ENCODE assay signal across 2 cellular contexts in the genomic region with DNA sequence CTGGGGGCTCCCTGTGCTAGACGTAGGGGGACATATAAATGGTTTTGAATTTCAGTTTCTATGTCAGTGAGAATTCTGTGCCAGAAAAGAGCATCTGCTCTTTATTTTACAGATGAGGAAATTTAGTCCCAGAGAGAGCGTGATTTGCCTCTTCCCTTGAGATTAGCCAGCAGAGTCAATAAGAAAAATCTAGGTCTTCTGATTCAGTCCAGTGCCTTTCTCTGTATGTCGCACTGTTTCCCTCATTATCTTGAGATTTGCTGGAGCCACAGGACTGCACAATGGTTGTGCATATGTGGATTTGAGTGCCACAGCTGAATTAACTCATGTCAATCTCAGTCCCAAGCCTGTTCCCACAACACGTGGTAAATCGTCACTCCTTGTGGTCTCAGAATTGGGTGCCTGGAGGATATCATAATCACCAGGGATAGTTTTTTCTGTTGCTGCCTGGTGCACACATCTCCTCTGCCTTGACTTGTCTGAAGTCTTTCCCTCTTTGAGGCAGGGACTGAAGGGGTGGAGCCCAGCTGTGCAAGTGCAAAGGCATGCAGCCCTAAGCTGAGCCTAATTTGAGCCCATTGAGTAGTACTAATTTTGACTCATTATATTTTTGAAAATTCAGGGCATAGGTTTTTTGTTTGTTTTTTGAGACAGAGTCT.
TF ChIP-seq lines count a peak whose summit lies in the region.

No MANE protein-coding gene starts in this region.

TF ChIP-seq in GM23338, 12 proteins besides CTCF, POLR2A, EP300 and RAD21:
- TF ChIP-seq STAT1 (IDR thresholded peaks at IDR 0.05; ENCODE audit: unreplicated experiment) = no peak
- TF ChIP-seq CREB1 (CRISPR knock-in tag; IDR thresholded peaks at IDR 0.05; ENCODE audit: low read depth) = no peak
- TF ChIP-seq JUNB (IDR thresholded peaks at IDR 0.05; ENCODE audit: unreplicated experiment) = no peak

TF ChIP-seq in GM12878, 131 proteins besides CTCF, POLR2A, EP300 and RAD21:
- peak; percentile 17; the same call in 1 of the 2 replicates for TF ChIP-seq RUNX3 (IDR thresholded peaks at IDR 0.05; ENCODE audit: low read length)
- TF ChIP-seq, protein P1, sequence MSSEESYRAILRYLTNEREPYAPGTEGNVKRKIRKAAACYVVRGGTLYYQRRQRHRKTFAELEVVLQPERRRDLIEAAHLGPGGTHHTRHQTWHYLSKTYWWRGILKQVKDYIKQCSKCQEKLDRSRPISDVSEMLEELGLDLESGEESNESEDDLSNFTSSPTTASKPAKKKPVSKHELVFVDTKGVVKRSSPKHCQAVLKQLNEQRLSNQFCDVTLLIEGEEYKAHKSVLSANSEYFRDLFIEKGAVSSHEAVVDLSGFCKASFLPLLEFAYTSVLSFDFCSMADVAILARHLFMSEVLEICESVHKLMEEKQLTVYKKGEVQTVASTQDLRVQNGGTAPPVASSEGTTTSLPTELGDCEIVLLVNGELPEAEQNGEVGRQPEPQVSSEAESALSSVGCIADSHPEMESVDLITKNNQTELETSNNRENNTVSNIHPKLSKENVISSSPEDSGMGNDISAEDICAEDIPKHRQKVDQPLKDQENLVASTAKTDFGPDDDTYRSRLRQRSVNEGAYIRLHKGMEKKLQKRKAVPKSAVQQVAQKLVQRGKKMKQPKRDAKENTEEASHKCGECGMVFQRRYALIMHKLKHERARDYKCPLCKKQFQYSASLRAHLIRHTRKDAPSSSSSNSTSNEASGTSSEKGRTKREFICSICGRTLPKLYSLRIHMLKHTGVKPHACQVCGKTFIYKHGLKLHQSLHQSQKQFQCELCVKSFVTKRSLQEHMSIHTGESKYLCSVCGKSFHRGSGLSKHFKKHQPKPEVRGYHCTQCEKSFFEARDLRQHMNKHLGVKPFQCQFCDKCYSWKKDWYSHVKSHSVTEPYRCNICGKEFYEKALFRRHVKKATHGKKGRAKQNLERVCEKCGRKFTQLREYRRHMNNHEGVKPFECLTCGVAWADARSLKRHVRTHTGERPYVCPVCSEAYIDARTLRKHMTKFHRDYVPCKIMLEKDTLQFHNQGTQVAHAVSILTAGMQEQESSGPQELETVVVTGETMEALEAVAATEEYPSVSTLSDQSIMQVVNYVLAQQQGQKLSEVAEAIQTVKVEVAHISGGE (CRISPR knock-in tag; IDR thresholded peaks at IDR 0.05) = no peak
